18 cellular contexts compared by ENCODE assay signal in genomic region chr3:189338366-189338765, GRCh38.
DNase-seq lines count a peak whose midpoint lies in the region; ATAC-seq and TF ChIP-seq lines count a peak whose summit lies in the region.
"Had no signal": no experiment of that assay in that cellular context is flagged by ENCODE, and none has a peak within 500 bp of the region (broad histone marks: within the 10 kb centered on the region; RNA-seq: fewer than 3 reads in every experiment).

No MANE protein-coding gene starts in this region.

- H2BK120ac ChIP-seq in trophoblast cell (ENCODE audit: insufficient read depth, low read length, poor library complexity): no peak overlapping the region

- DNase-seq in Right ventricle myocardium superior (no peak), cardiac septum (ENCODE audit: low spot score) (no peak), heart right ventricle (no peak), trophoblast cell (no peak), adrenal gland (no peak), NCI-H1092 treated with DMSO at 0.1 percent for 48 hours (lab: John Stamatoyannopoulos, UW) (no peak), NCI-H524 treated with DMSO at 0.1 percent for 48 hours (lab: John Stamatoyannopoulos, UW) (no peak), tibial nerve (ENCODE audit: low spot score in 2 of 2) (no peak)
- DNase-seq: CD8-positive, alpha-beta T cell; GOT3; MV-4-11; NCI-H1417; NCI-H187 treated with DMSO at 0.1 percent for 48 hours; NCI-H345; NCI-H526 had no signal

- H3K27me3 ChIP-seq in heart right ventricle (no peaks in the 10 kb centered on the region), trophoblast cell (ENCODE audit: insufficient read depth, low read length) (no peaks in the 10 kb centered on the region), adrenal gland (no peaks in the 10 kb centered on the region), tibial nerve (no peaks in the 10 kb centered on the region)
- H3K27me3 ChIP-seq: BLaER1 treated with 17β-estradiol and CSF1 and Interleukin-3, amounts not matched to agents 10 nM and 100 nM had no signal

- TF ChIP-seq CTCF in heart right ventricle (IDR thresholded peaks at IDR 0.05): no peak
- TF ChIP-seq CTCF in adrenal gland (IDR thresholded peaks at IDR 0.05): no peak
- TF ChIP-seq CTCF in tibial nerve (IDR thresholded peaks at IDR 0.05): no peak

- H3K14ac ChIP-seq in trophoblast cell (ENCODE audit: low read length): no peak overlapping the region

- H3K79me1 ChIP-seq in trophoblast cell (ENCODE audit: low read length): peaks cover 3% of the 10 kb centered on the region

- H3K4me2 ChIP-seq in trophoblast cell (ENCODE audit: low read length): no peak overlapping the region
- H3K4me2 ChIP-seq: BLaER1 treated with 17β-estradiol and CSF1 and Interleukin-3, amounts not matched to agents 10 nM and 100 nM had no signal

- H3K9me3 ChIP-seq in heart right ventricle (peaks cover 0 to 11% (median 0%) of the 10 kb centered on the region in 11 donors), trophoblast cell (ENCODE audit: insufficient read depth, low read depth, low read length) (no peaks in the 10 kb centered on the region), adrenal gland (replicated peaks in 1 of 3) (peaks cover 0 to 5% (median 0%) of the 10 kb centered on the region in 3 donors), tibial nerve (no peaks in the 10 kb centered on the region)

- TF ChIP-seq POLR2A in adrenal gland (IDR thresholded peaks at IDR 0.05) (no peak), tibial nerve (IDR thresholded peaks at IDR 0.05) (no peak)

- H3K4ac ChIP-seq in trophoblast cell (ENCODE audit: low read depth, low read length): no peak overlapping the region

- H3K36me3 ChIP-seq in heart right ventricle (no peaks in the 10 kb centered on the region), trophoblast cell (ENCODE audit: control insufficient read depth in 1 of 2, insufficient read depth in 2 of 2, low read length in 2 of 2) (no peaks in the 10 kb centered on the region), adrenal gland (replicated peaks in 1 of 2) (no peaks in the 10 kb centered on the region), tibial nerve (no peaks in the 10 kb centered on the region)
- H3K36me3 ChIP-seq: BLaER1 treated with 17β-estradiol and CSF1 and Interleukin-3, amounts not matched to agents 10 nM and 100 nM had no signal

- H4K91ac ChIP-seq in trophoblast cell (ENCODE audit: low read depth, low read length): no peak overlapping the region

- H3K27ac ChIP-seq in heart right ventricle (no peak overlapping the region), trophoblast cell (ENCODE audit: low read depth, low read length) (no peak overlapping the region), adrenal gland (no peak overlapping the region), tibial nerve (no peak overlapping the region)
- H3K27ac ChIP-seq: BLaER1 treated with 17β-estradiol and CSF1 and Interleukin-3, amounts not matched to agents 10 nM and 100 nM; PC-9 had no signal

- peaks cover 0 to 4% (median 0%) of the 10 kb centered on the region in 9 donors for H3K4me1 ChIP-seq in heart right ventricle
- peaks cover 4 to 10% of the 10 kb centered on the region in 2 experiments for H3K4me1 ChIP-seq in trophoblast cell (ENCODE audit: control insufficient read depth in 1 of 2, insufficient read depth in 2 of 2, low read length in 2 of 2)
- H3K4me1 ChIP-seq in adrenal gland (replicated peaks in 1 of 2): no peaks in the 10 kb centered on the region
- H3K4me1 ChIP-seq in tibial nerve: no peaks in the 10 kb centered on the region
- H3K4me1 ChIP-seq: BLaER1 treated with 17β-estradiol and CSF1 and Interleukin-3, amounts not matched to agents 10 nM and 100 nM had no signal

- ATAC-seq in Right ventricle myocardium superior (ENCODE audit: poor library complexity): peak; percentile 88
- ATAC-seq in heart right ventricle: peak; percentile 58 to 96 (median 78)
- ATAC-seq: CD8-positive, alpha-beta T cell; K562 had no signal

- H3K23ac ChIP-seq in trophoblast cell (ENCODE audit: low read length): no peak overlapping the region

- H2AK5ac ChIP-seq in trophoblast cell (ENCODE audit: low read length): peak overlapping the region; percentile 92

- H2AFZ ChIP-seq in trophoblast cell (ENCODE audit: insufficient read depth, low read length, poor library complexity): no peak overlapping the region
- H2AFZ ChIP-seq: PC-9 had no signal

- no peak for TF ChIP-seq EP300 in tibial nerve (IDR thresholded peaks at IDR 0.05)

- intact Hi-C loops in Right ventricle myocardium superior (cut with DNase I): no loop called here
- intact Hi-C loops in cardiac septum (cut with DNase I): no loop called here
- intact Hi-C loops in heart right ventricle (cut with DNase I): no loop called here
- intact Hi-C loops in adrenal gland (cut with DNase I): no loop called here

- H3K4me3 ChIP-seq in heart right ventricle: no peak overlapping the region
- H3K4me3 ChIP-seq in trophoblast cell (ENCODE audit: low read depth, low read length): no peak overlapping the region
- no peak overlapping the region for H3K4me3 ChIP-seq in adrenal gland
- H3K4me3 ChIP-seq in tibial nerve: no peak overlapping the region
- H3K4me3 ChIP-seq: BLaER1 treated with 17β-estradiol and CSF1 and Interleukin-3, amounts not matched to agents 10 nM and 100 nM; K562; PC-9 had no signal

- H4K12ac ChIP-seq in trophoblast cell (ENCODE audit: low read depth, low read length): no peak overlapping the region

- no peak overlapping the region for H4K8ac ChIP-seq in trophoblast cell (ENCODE audit: low read depth, low read length)

- H3K18ac ChIP-seq in trophoblast cell (ENCODE audit: low read length): no peak overlapping the region

- H3K79me2 ChIP-seq in trophoblast cell (ENCODE audit: control insufficient read depth, insufficient read depth, low read length, poor library complexity): no peaks in the 10 kb centered on the region

- no peak overlapping the region for H2BK5ac ChIP-seq in trophoblast cell (ENCODE audit: low read depth, low read length, poor library complexity)

- WGBS in heart right ventricle, 2 donors: 61 to 75% methylated on average over 4 of the region's 4 CpGs
- WGBS in trophoblast cell (ENCODE audit: extremely low coverage, insufficient coverage, insufficient read length): no CpG with 5 or more reads among the region's 4 CpGs
- whole genome bisulfite sequencing in adrenal gland, 4 donors: 85 to 96% (median 93%) methylated on average over 4 of the region's 4 CpGs
- WGBS in tibial nerve, 2 donors: 83 to 87% methylated on average over 4 of the region's 4 CpGs

- H3K9ac ChIP-seq in trophoblast cell (ENCODE audit: low read length): no peak overlapping the region
- H3K9ac ChIP-seq: BLaER1 treated with 17β-estradiol and CSF1 and Interleukin-3, amounts not matched to agents 10 nM and 100 nM had no signal

- peak overlapping the region; percentile 52 for H2BK12ac ChIP-seq in trophoblast cell (ENCODE audit: low read length)
